ENCODE assay signal across 20 cellular contexts in the genomic region with DNA sequence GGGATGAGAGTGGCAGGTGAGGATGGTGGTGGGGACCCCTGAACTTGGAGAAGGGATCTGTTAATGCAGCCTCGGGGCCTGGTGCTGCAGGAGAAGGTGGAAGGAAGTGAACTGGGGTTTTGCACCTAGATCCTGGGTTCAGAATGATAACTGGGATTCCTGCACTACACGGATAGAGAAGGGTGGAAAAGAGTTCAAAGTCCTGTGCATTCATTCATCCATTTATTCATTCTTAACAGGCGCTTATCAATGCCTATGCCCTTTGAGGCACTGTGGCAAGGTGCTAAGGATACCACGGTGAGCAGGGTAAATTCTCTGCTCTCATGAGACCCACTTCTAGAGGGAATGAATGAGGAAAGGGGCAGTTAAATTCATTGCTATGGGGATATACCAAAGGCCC. TPM values are rescaled to one million over a fixed set of nuclear protein-coding genes. Genes with fewer than 3 reads are reported as not detected.
A peak's percentile ranks its signal among the peaks of the same experiment; 100 is the strongest.
DNase-seq lines count a peak whose midpoint lies in the region; ATAC-seq and TF ChIP-seq lines count a peak whose summit lies in the region.
"Had no signal": no experiment of that assay in that cellular context is flagged by ENCODE, and none has a peak within 500 bp of the region (broad histone marks: within the 10 kb centered on the region; RNA-seq: fewer than 3 reads in every experiment).

No MANE protein-coding gene starts in this region.

- 68 to 73% methylated on average over 3 to 4 of the region's 4 CpGs for WGBS in transverse colon (ENCODE audit: low coverage in 1 of 2), 2 donors

- no peak for TF ChIP-seq POLR2A in transverse colon (IDR thresholded peaks at IDR 0.05)

- peaks cover 35% of the 10 kb centered on the region for H3K4me1 Mint-ChIP-seq in mesothelial cell of epicardium
- no peaks in the 10 kb centered on the region for H3K4me1 Mint-ChIP-seq in activated CD4-positive, alpha-beta memory T cell treated with anti-CD3 and anti-CD28 coated beads, Interleukin-2, amount 10 ng/mL, durations not matched to agents 7 days and 5 days
- H3K4me1 Mint-ChIP-seq: activated naive CD4-positive, alpha-beta T cell treated with anti-CD3 and anti-CD28 coated beads, Interleukin-2, amount 50 U/mL, for 24 hours; natural killer cell had no signal

- H3K27me3 ChIP-seq in transverse colon = no peaks in the 10 kb centered on the region
- H3K27me3 ChIP-seq: esophagus muscularis mucosa, SJCRH30 had no signal

- TF ChIP-seq EP300 in transverse colon (IDR thresholded peaks at IDR 0.05; ENCODE audit: low read depth) = no peak

- TF ChIP-seq CTCF in RWPE1 (conservative IDR thresholded peaks at IDR 0.05; ENCODE audit: low read depth) (no peak), coronary artery (IDR thresholded peaks at IDR 0.05) (no peak), mesothelial cell of epicardium (IDR thresholded peaks at IDR 0.05; ENCODE audit: unreplicated experiment) (no peak), transverse colon (IDR thresholded peaks at IDR 0.05) (no peak)

- POLR2A ChIA-PET in RWPE1 (lab: Yijun Ruan, JAX; ENCODE audit: low non-redundant PET) = no interaction called here
- POLR2A ChIA-PET in activated CD4-positive, alpha-beta memory T cell treated with anti-CD3 and anti-CD28 coated beads, Interleukin-2, amount 10 ng/mL, durations not matched to agents 7 days and 5 days (lab: Charles Lee) = no interaction called here

- H3K4me3 ChIP-seq in coronary artery (no peak overlapping the region), transverse colon (no peak overlapping the region)
- H3K4me3 ChIP-seq: esophagus muscularis mucosa, PC-9, SJCRH30 had no signal

- in situ Hi-C loops in transverse colon (cut with MboI; ENCODE audit: low pct_ligation_motif_present in 1 of 4, low pct_unique_long_range_greater_than_20kb in 1 of 4, low sequenced_read_pairs in 3 of 4) = no loop called here

- no peaks in the 10 kb centered on the region for H3K9me3 Mint-ChIP-seq in mesothelial cell of epicardium
- no peaks in the 10 kb centered on the region for H3K9me3 Mint-ChIP-seq in activated CD4-positive, alpha-beta memory T cell treated with anti-CD3 and anti-CD28 coated beads, Interleukin-2, amount 10 ng/mL, durations not matched to agents 7 days and 5 days
- H3K9me3 Mint-ChIP-seq: activated naive CD4-positive, alpha-beta T cell treated with anti-CD3 and anti-CD28 coated beads, Interleukin-2, amount 50 U/mL, for 24 hours; activated T-helper 1 cell treated with anti-CD3 and anti-CD28 coated beads, Interleukin-12 subunit alpha, Interleukin-12 subunit beta, Interleukin-2, Interleukin-4 antibody, amounts not matched to agents 30 ng/mL and 10 ng/mL and 1 ng/mL, durations not matched to agents 14 hours and 24 hours and 36 hours; HFFc6; natural killer cell had no signal

- ATAC-seq in GM21367 (IDR thresholded peaks at IDR 0.05; ENCODE audit: unreplicated experiment) = no peak
- ATAC-seq: natural killer cell had no signal

- peaks cover 8 to 36% (median 22%) of the 10 kb centered on the region in 4 donors for H3K4me1 ChIP-seq in transverse colon
- H3K4me1 ChIP-seq: SJCRH30 had no signal

- no peaks in the 10 kb centered on the region for H3K9me3 ChIP-seq in transverse colon
- H3K9me3 ChIP-seq: esophagus muscularis mucosa, SJCRH30 had no signal

- DNase-seq in RWPE1 (ENCODE audit: low spot score) (no peak), coronary artery (ENCODE audit: low spot score) (no peak), mesothelial cell of epicardium (ENCODE audit: low spot score in 2 of 2, unreplicated experiment in 2 of 2) (no peak), transverse colon (no peak), COR-L47 (lab: John Stamatoyannopoulos, UW) (no peak)
- DNase-seq in activated CD4-positive, alpha-beta memory T cell treated with anti-CD3 and anti-CD28 coated beads, Interleukin-2, amount 10 ng/mL, durations not matched to agents 7 days and 5 days = no peak
- DNase-seq: cerebellar nuclear complex; DND-41; effector memory CD4-positive, alpha-beta T cell; natural killer cell; NCI-H1105; NCI-H2029 treated with DMSO at 0.1 percent for 48 hours; NCI-H345; PC-9 had no signal

- no peaks in the 10 kb centered on the region for H3K27me3 Mint-ChIP-seq in mesothelial cell of epicardium (ENCODE audit: low read depth)
- H3K27me3 Mint-ChIP-seq in activated CD4-positive, alpha-beta memory T cell treated with anti-CD3 and anti-CD28 coated beads, Interleukin-2, amount 10 ng/mL, durations not matched to agents 7 days and 5 days = peaks cover 1% of the 10 kb centered on the region
- H3K27me3 Mint-ChIP-seq: activated naive CD4-positive, alpha-beta T cell treated with anti-CD3 and anti-CD28 coated beads, Interleukin-2, amount 50 U/mL, for 24 hours had no signal

- H3K27ac Mint-ChIP-seq in mesothelial cell of epicardium = peak overlapping the region; percentile 86
- no peak overlapping the region for H3K27ac Mint-ChIP-seq in activated CD4-positive, alpha-beta memory T cell treated with anti-CD3 and anti-CD28 coated beads, Interleukin-2, amount 10 ng/mL, durations not matched to agents 7 days and 5 days
- H3K27ac Mint-ChIP-seq: activated naive CD4-positive, alpha-beta T cell treated with anti-CD3 and anti-CD28 coated beads, Interleukin-2, amount 50 U/mL, for 24 hours; activated T-helper 1 cell treated with anti-CD3 and anti-CD28 coated beads, Interleukin-12 subunit alpha, Interleukin-12 subunit beta, Interleukin-2, Interleukin-4 antibody, amounts not matched to agents 30 ng/mL and 10 ng/mL and 1 ng/mL, durations not matched to agents 14 hours and 24 hours and 36 hours; natural killer cell had no signal

- intact Hi-C loops in transverse colon (cut with DNase I; ENCODE audit: low total_unique reads) = no loop called here

- H3K27ac ChIP-seq in RWPE1 (peak overlapping the region; percentile 94), coronary artery (peak overlapping the region; percentile 7 to 78), transverse colon (peak overlapping the region; percentile 14 to 41 (median 22))
- H3K27ac ChIP-seq: PC-9, SJCRH30 had no signal

- H3K36me3 ChIP-seq in transverse colon = no peaks in the 10 kb centered on the region
- H3K36me3 ChIP-seq: esophagus muscularis mucosa, SJCRH30 had no signal

- H3K36me3 Mint-ChIP-seq in mesothelial cell of epicardium = peaks cover 6% of the 10 kb centered on the region
- no peaks in the 10 kb centered on the region for H3K36me3 Mint-ChIP-seq in activated CD4-positive, alpha-beta memory T cell treated with anti-CD3 and anti-CD28 coated beads, Interleukin-2, amount 10 ng/mL, durations not matched to agents 7 days and 5 days (ENCODE audit: low read depth)
- H3K36me3 Mint-ChIP-seq: activated naive CD4-positive, alpha-beta T cell treated with anti-CD3 and anti-CD28 coated beads, Interleukin-2, amount 50 U/mL, for 24 hours; natural killer cell had no signal

- CTCF ChIA-PET in RWPE1 (lab: Yijun Ruan, JAX) = interaction anchor here (0.6 kb wide), 2 partner anchors 87 to 102 kb away, joined by 3 to 4 read pairs; no protein-coding TSS in a partner anchor
- CTCF ChIA-PET in activated CD4-positive, alpha-beta memory T cell treated with anti-CD3 and anti-CD28 coated beads, Interleukin-2, amount 10 ng/mL, durations not matched to agents 7 days and 5 days (lab: Charles Lee) = no interaction called here

- H3K4me3 Mint-ChIP-seq in mesothelial cell of epicardium = no peak overlapping the region
- no peak overlapping the region for H3K4me3 Mint-ChIP-seq in activated CD4-positive, alpha-beta memory T cell treated with anti-CD3 and anti-CD28 coated beads, Interleukin-2, amount 10 ng/mL, durations not matched to agents 7 days and 5 days
- H3K4me3 Mint-ChIP-seq: activated naive CD4-positive, alpha-beta T cell treated with anti-CD3 and anti-CD28 coated beads, Interleukin-2, amount 50 U/mL, for 24 hours; activated T-helper 1 cell treated with anti-CD3 and anti-CD28 coated beads, Interleukin-12 subunit alpha, Interleukin-12 subunit beta, Interleukin-2, Interleukin-4 antibody, amounts not matched to agents 30 ng/mL and 10 ng/mL and 1 ng/mL, durations not matched to agents 14 hours and 24 hours and 36 hours; natural killer cell had no signal

RNA-seq across cellular contexts. Expression of a gene that starts 41.7 kb away (rescaled TPM):
- total RNA-seq in mesothelial cell of epicardium (56.5 to 58.0 TPM (median 57.9 TPM) in 3 replicates), transverse colon (100 to 1,000 TPM; 128 to 282 (median 202) TPM)
- total RNA-seq in activated CD4-positive, alpha-beta memory T cell treated with anti-CD3 and anti-CD28 coated beads, Interleukin-2, amount 10 ng/mL, durations not matched to agents 7 days and 5 days = 10 to 100 TPM; 37.2 to 37.9 TPM

Comparison
In these comparisons a context has a peak if more than half of its experiments do, and no peak if none do; other contexts are left out.
1. H3K27ac ChIP-seq: peak in every context shown above with its lines; median percentile 94 in RWPE1; 42 in coronary artery; 22 in transverse colon.